8 cellular contexts compared by ENCODE assay signal in the genomic region with DNA sequence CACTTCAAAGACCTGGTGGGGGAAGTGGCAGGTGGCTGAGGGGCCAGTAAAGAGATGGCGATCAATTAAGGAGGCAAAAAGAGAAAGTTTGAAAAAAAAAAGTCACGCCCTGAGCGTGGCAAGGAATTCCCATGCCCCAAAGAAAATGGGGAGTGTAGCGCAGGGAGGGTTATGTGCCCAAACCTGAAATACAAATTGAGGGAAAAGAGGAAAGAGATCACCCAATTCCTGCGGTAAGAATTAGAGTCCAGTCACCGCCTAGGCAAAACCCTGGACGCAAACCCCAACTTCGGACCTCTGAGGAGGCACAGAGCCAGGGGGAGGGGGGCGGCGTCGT. TPM values are rescaled to one million over a fixed set of nuclear protein-coding genes. Genes with fewer than 3 reads are reported as not detected.
DNase-seq lines count a peak whose midpoint lies in the region; TF ChIP-seq lines count a peak whose summit lies in the region.

No MANE protein-coding gene starts in this region.

- H3K9me3 Mint-ChIP-seq in nephron progenitor cell (no peaks in the 10 kb centered on the region), chondrocyte (ENCODE audit: low read depth) (no peaks in the 10 kb centered on the region)

- H4K20me1 ChIP-seq in BLaER1 = peaks cover 14% of the 10 kb centered on the region; the same call in 1 of the 2 replicates

- H3K27me3 Mint-ChIP-seq in nephron progenitor cell (ENCODE audit: low read depth, poor library complexity) (peaks cover 9% of the 10 kb centered on the region), chondrocyte (ENCODE audit: low read depth) (peaks cover 2% of the 10 kb centered on the region)

- H3K27ac ChIP-seq in BLaER1 = 0 out of 2 replicates have a peak overlapping the region, but pooled peaks have one; percentile 80
- H3K27ac ChIP-seq in coronary artery = peak overlapping the region in 1 of 2 donors; percentile 91

- H3K4me2 ChIP-seq in BLaER1 = peak overlapping the region; percentile 67

- H3K9me3 ChIP-seq in BLaER1 = no peaks in the 10 kb centered on the region; the same call in 1 of the 2 replicates

- H3K4me1 Mint-ChIP-seq in nephron progenitor cell = peaks cover 22% of the 10 kb centered on the region
- H3K4me1 Mint-ChIP-seq in chondrocyte (ENCODE audit: low read depth) = peaks cover 12% of the 10 kb centered on the region

- H3K4me1 ChIP-seq in BLaER1 = peaks cover 7% of the 10 kb centered on the region

- H3K4me3 Mint-ChIP-seq in nephron progenitor cell = no peak overlapping the region
- no peak overlapping the region for H3K4me3 Mint-ChIP-seq in chondrocyte (ENCODE audit: unreplicated experiment)

- H3K9ac ChIP-seq in BLaER1 = peak overlapping the region; percentile 83

- H3K27me3 ChIP-seq in BLaER1 = peaks cover 71% of the 10 kb centered on the region

- DNase-seq in Jurkat, Clone E6-1 (ENCODE audit: low read depth, low spot score) = no peak
- DNase-seq in coronary artery (ENCODE audit: low spot score) (no peak), nephron progenitor cell (no peak), GM10266 (ENCODE audit: extremely low spot score) (no peak), chondrocyte (ENCODE audit: low spot score) (no peak)
- no peak for DNase-seq in activated T-cell treated with anti-CD3 and anti-CD28 coated beads, Interleukin-2, amount 50 U/mL, for 48 hours
- no peak for DNase-seq in activated effector memory CD4-positive, alpha-beta T cell treated with anti-CD3 and anti-CD28 coated beads, Interleukin-2, amount 50 U/mL, for 16 hours

- H3K27ac Mint-ChIP-seq in nephron progenitor cell = peak overlapping the region; percentile 86
- H3K27ac Mint-ChIP-seq in chondrocyte (ENCODE audit: unreplicated experiment) = no peak overlapping the region

- peak overlapping the region; percentile 77 for H3K4me3 ChIP-seq in BLaER1
- H3K4me3 ChIP-seq in Jurkat, Clone E6-1 (ENCODE audit: low read length) = peak overlapping the region; percentile 66
- H3K4me3 ChIP-seq in coronary artery = peak overlapping the region; percentile 80

- H3K36me3 Mint-ChIP-seq in nephron progenitor cell (ENCODE audit: low read depth) = peaks cover 17% of the 10 kb centered on the region
- H3K36me3 Mint-ChIP-seq in chondrocyte (ENCODE audit: low read depth) = peaks cover 4% of the 10 kb centered on the region

- no peaks in the 10 kb centered on the region for H3K36me3 ChIP-seq in BLaER1

- TF ChIP-seq CTCF in coronary artery (IDR thresholded peaks at IDR 0.05) (no peak), nephron progenitor cell (IDR thresholded peaks at IDR 0.05) (no peak), GM10266 (IDR thresholded peaks at IDR 0.05; ENCODE audit: control insufficient read depth, insufficient read depth, low read depth, missing control alignments) (no peak), chondrocyte (IDR thresholded peaks at IDR 0.05) (no peak)

RNA-seq across cellular contexts. Expression of gene ENOX2, which starts 0.6 kb away (rescaled TPM):
- polyA plus RNA-seq in Jurkat, Clone E6-1 (2012; ENCODE audit: insufficient read depth, insufficient read length) = 12.6 TPM
- 13.1 to 14.5 TPM (median 13.7 TPM) in 3 replicates for total RNA-seq in chondrocyte
